Comparison of ENCODE assay signal across 8 cellular contexts in genomic region chr2:112480540-112481049, GRCh38. TPM values are rescaled to one million over a fixed set of nuclear protein-coding genes. Genes with fewer than 3 reads are reported as not detected.
DNase-seq lines count a peak whose midpoint lies in the region; ATAC-seq and TF ChIP-seq lines count a peak whose summit lies in the region.

No MANE protein-coding gene starts in this region.

- no peaks in the 10 kb centered on the region for H3K36me3 ChIP-seq in CD8-positive, alpha-beta T cell (ENCODE audit: insufficient read depth, low read length)
- peaks cover 4% of the 10 kb centered on the region for H3K36me3 ChIP-seq in KOPT-K1 (ENCODE audit: insufficient read depth, low read length)

- POLR2A ChIA-PET in CD8-positive, alpha-beta T cell (lab: Charles Lee) = interaction anchor here (0.8 kb wide), 2 partner anchors 246 to 292 kb away, joined by 3 read pairs; no protein-coding TSS in a partner anchor

- peak in 4 of 7 experiments; percentile 2 to 20 (median 10) for DNase-seq in CD8-positive, alpha-beta T cell
- peak; percentile 23 for DNase-seq in activated naive CD4-positive, alpha-beta T cell treated with anti-CD3 and anti-CD28 coated beads for 36 hours
- DNase-seq in kidney tubule cell (ENCODE audit: low spot score) = peak; percentile 39
- no peak for DNase-seq in stimulated activated naive CD8-positive, alpha-beta T cell treated with anti-CD3 and anti-CD28 coated beads, Interleukin-15, amount 100 ng/mL, for 72 hours
- no peak for DNase-seq in DMS79 treated with DMSO at 0.1 percent for 48 hours (lab: John Stamatoyannopoulos, UW)
- no peak for DNase-seq in NCI-H1105 treated with DMSO at 0.1 percent for 48 hours (lab: John Stamatoyannopoulos, UW)

- CTCF ChIA-PET in CD8-positive, alpha-beta T cell (lab: Charles Lee) = interaction anchor here (0.7 to 2.7 kb wide), 21 partner anchors 10 to 247 kb away, joined by 3 to 30 read pairs (median 4); partner anchors contain the start of gene CHCHD5
- CTCF ChIA-PET in activated naive CD4-positive, alpha-beta T cell treated with anti-CD3 and anti-CD28 coated beads for 36 hours (lab: Charles Lee) = interaction anchor here (0.6 to 3.0 kb wide), 17 partner anchors 9 to 461 kb away, joined by 3 to 18 read pairs (median 5); no protein-coding TSS in a partner anchor

- H3K27ac ChIP-seq in CD8-positive, alpha-beta T cell (ENCODE audit: low read depth, low read length) = no peak overlapping the region
- H3K27ac ChIP-seq in KOPT-K1 (ENCODE audit: low read depth, low read length, poor library complexity, severe bottlenecking) = peak overlapping the region; percentile 71

- H3K27ac Mint-ChIP-seq in CD8-positive, alpha-beta T cell = peak overlapping the region; percentile 93
- H3K27ac Mint-ChIP-seq in activated naive CD4-positive, alpha-beta T cell treated with anti-CD3 and anti-CD28 coated beads for 36 hours = no peak overlapping the region
- H3K27ac Mint-ChIP-seq in stimulated activated naive CD8-positive, alpha-beta T cell treated with anti-CD3 and anti-CD28 coated beads, Interleukin-15, amount 100 ng/mL, for 72 hours = peak overlapping the region in 1 of 2 donors; percentile 69

- H3K4me3 ChIP-seq in CD8-positive, alpha-beta T cell (ENCODE audit: low read depth, low read length) = peak overlapping the region; percentile 56

- H3K36me3 Mint-ChIP-seq in CD8-positive, alpha-beta T cell = peaks cover 7% of the 10 kb centered on the region
- peaks cover 3% of the 10 kb centered on the region for H3K36me3 Mint-ChIP-seq in activated naive CD4-positive, alpha-beta T cell treated with anti-CD3 and anti-CD28 coated beads for 36 hours (ENCODE audit: low read depth)

- H3K27me3 Mint-ChIP-seq in CD8-positive, alpha-beta T cell (ENCODE audit: low read depth) = no peaks in the 10 kb centered on the region
- no peaks in the 10 kb centered on the region for H3K27me3 Mint-ChIP-seq in activated naive CD4-positive, alpha-beta T cell treated with anti-CD3 and anti-CD28 coated beads for 36 hours (ENCODE audit: low read depth)
- no peaks in the 10 kb centered on the region for H3K27me3 Mint-ChIP-seq in stimulated activated naive CD8-positive, alpha-beta T cell treated with anti-CD3 and anti-CD28 coated beads, Interleukin-15, amount 100 ng/mL, for 72 hours

- peak overlapping the region; percentile 95 for H3K4me3 Mint-ChIP-seq in CD8-positive, alpha-beta T cell
- peak overlapping the region; percentile 95 for H3K4me3 Mint-ChIP-seq in activated naive CD4-positive, alpha-beta T cell treated with anti-CD3 and anti-CD28 coated beads for 36 hours
- peak overlapping the region; percentile 93 to 94 for H3K4me3 Mint-ChIP-seq in stimulated activated naive CD8-positive, alpha-beta T cell treated with anti-CD3 and anti-CD28 coated beads, Interleukin-15, amount 100 ng/mL, for 72 hours

- no peak for TF ChIP-seq CTCF in CD8-positive, alpha-beta T cell (IDR thresholded peaks at IDR 0.05)

- H3K4me1 ChIP-seq in CD8-positive, alpha-beta T cell (ENCODE audit: insufficient read depth, low read length) = peaks cover 16% of the 10 kb centered on the region

- H3K27me3 ChIP-seq in CD8-positive, alpha-beta T cell (ENCODE audit: insufficient read depth, low read length) = no peaks in the 10 kb centered on the region

- ATAC-seq in CD8-positive, alpha-beta T cell = no peak
- ATAC-seq in stimulated activated naive CD8-positive, alpha-beta T cell treated with anti-CD3 and anti-CD28 coated beads, Interleukin-15, amount 100 ng/mL, for 72 hours = no peak
- no peak for ATAC-seq in GM21717 (IDR thresholded peaks at IDR 0.05; ENCODE audit: unreplicated experiment)

- peaks cover 21% of the 10 kb centered on the region for H3K4me1 Mint-ChIP-seq in CD8-positive, alpha-beta T cell (ENCODE audit: low read depth)
- H3K4me1 Mint-ChIP-seq in activated naive CD4-positive, alpha-beta T cell treated with anti-CD3 and anti-CD28 coated beads for 36 hours (ENCODE audit: low read depth) = peaks cover 24% of the 10 kb centered on the region
- peaks cover 29% of the 10 kb centered on the region for H3K4me1 Mint-ChIP-seq in stimulated activated naive CD8-positive, alpha-beta T cell treated with anti-CD3 and anti-CD28 coated beads, Interleukin-15, amount 100 ng/mL, for 72 hours

- no peaks in the 10 kb centered on the region for H3K9me3 Mint-ChIP-seq in CD8-positive, alpha-beta T cell
- no peaks in the 10 kb centered on the region for H3K9me3 Mint-ChIP-seq in activated naive CD4-positive, alpha-beta T cell treated with anti-CD3 and anti-CD28 coated beads for 36 hours
- H3K9me3 Mint-ChIP-seq in stimulated activated naive CD8-positive, alpha-beta T cell treated with anti-CD3 and anti-CD28 coated beads, Interleukin-15, amount 100 ng/mL, for 72 hours = no peaks in the 10 kb centered on the region

- intact Hi-C loops in CD8-positive, alpha-beta T cell (cut with DNase I, micrococcal nuclease) = loop anchor here (1.0 to 10.0 kb wide), 8 partner anchors 62 to 426 kb away; partner anchors contain the start of genes CHCHD5 (in 2 of the 2), ZC3H6 (in 2 of the 2), NT5DC4 (in 1 of the 2) and POLR1B (in 1 of the 2)
- intact Hi-C loops in activated naive CD4-positive, alpha-beta T cell treated with anti-CD3 and anti-CD28 coated beads for 36 hours (cut with micrococcal nuclease) = loop anchor here (1.0 to 5.0 kb wide), 8 partner anchors 62 to 596 kb away; partner anchors contain the start of genes ANAPC1, CHCHD5, POLR1B and SLC20A1

- H3K9me3 ChIP-seq in CD8-positive, alpha-beta T cell (ENCODE audit: low read length) = no peaks in the 10 kb centered on the region
- H3K9me3 ChIP-seq in KOPT-K1 (ENCODE audit: insufficient read depth, low read length, poor library complexity, severe bottlenecking) = no peaks in the 10 kb centered on the region

RNA-seq across cellular contexts. Expression of gene TTL, which starts 1.4 kb away (rescaled TPM):
- total RNA-seq in CD8-positive, alpha-beta T cell = 1 to 10 TPM; 8.1 to 8.7 TPM
- total RNA-seq in activated naive CD4-positive, alpha-beta T cell treated with anti-CD3 and anti-CD28 coated beads for 36 hours = 10 to 100 TPM; 20.2 to 21.3 TPM

RNA-seq across cellular contexts. Expression of gene RGPD8, which starts 47.1 kb away (rescaled TPM):
- total RNA-seq in CD8-positive, alpha-beta T cell = 10 to 100 TPM; 85.9 to 97.6 TPM
- total RNA-seq in activated naive CD4-positive, alpha-beta T cell treated with anti-CD3 and anti-CD28 coated beads for 36 hours = 10 to 100 TPM; 12.5 to 13.0 TPM

Comparison
In these comparisons a context has a peak if more than half of its experiments do, and no peak if none do; other contexts are left out.
1. DNase-seq: peak in CD8-positive, alpha-beta T cell (4 of 7), activated naive CD4-positive, alpha-beta T cell treated with anti-CD3 and anti-CD28 coated beads for 36 hours (single experiment) and kidney tubule cell (single experiment); none in stimulated activated naive CD8-positive, alpha-beta T cell treated with anti-CD3 and anti-CD28 coated beads, Interleukin-15, amount 100 ng/mL, for 72 hours (0 of 2), DMS79 treated with DMSO at 0.1 percent for 48 hours (single experiment) and NCI-H1105 treated with DMSO at 0.1 percent for 48 hours (single experiment).
2. RNA of gene RGPD8, which starts 47.1 kb away (total RNA-seq): 85.9 to 97.6 TPM in CD8-positive, alpha-beta T cell; 12.5 to 13.0 TPM in activated naive CD4-positive, alpha-beta T cell treated with anti-CD3 and anti-CD28 coated beads for 36 hours; every median in the first group is over 4 times any median in the second.
3. Peak in every context shown above with its lines, with median percentiles within 50 percentile points of each other: H3K4me3 Mint-ChIP-seq.